14 cellular contexts compared by ENCODE assay signal in the genomic region with DNA sequence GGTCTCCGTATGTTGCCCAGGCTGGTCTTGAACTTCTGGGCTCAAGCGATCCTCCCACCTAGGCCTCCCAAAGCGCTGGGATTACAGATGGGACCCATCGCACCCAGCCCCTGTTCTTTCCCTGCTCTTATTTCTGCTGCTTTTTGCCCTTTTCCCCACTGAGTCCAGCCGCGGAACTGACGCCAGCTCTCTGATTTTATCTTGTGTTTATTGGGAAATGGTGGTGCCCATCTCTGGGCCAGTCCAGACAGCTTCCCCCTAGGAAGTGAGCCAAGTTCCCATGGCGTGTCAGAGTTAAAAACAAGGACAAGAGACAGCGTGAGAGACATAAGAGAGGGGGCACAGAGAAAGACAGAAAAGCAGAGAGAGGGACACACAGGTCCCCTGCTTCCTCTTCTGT. TPM values are rescaled to one million over a fixed set of nuclear protein-coding genes. Genes with fewer than 3 reads are reported as not detected.
DNase-seq lines count a peak whose midpoint lies in the region; ATAC-seq and TF ChIP-seq lines count a peak whose summit lies in the region.
"Not testable (repeated sequence)": the region's sequence is repeated elsewhere in the genome, so short reads cannot be mapped to it uniquely, and the experiment has no call there.
"Had no signal": no experiment of that assay in that cellular context is flagged by ENCODE, and none has a peak within 500 bp of the region (broad histone marks: within the 10 kb centered on the region; RNA-seq: fewer than 3 reads in every experiment).

No MANE protein-coding gene starts in this region.

- H3K9me3 Mint-ChIP-seq in activated CD8-positive, alpha-beta T cell treated with anti-CD3 and anti-CD28 coated beads for 36 hours; central memory CD8-positive, alpha-beta T cell: not testable (repeated sequence)

- not testable (repeated sequence) for DNase-seq in RWPE1 (ENCODE audit: low spot score); central memory CD8-positive, alpha-beta T cell (ENCODE audit: low spot score in 2 of 2)
- DNase-seq in activated CD8-positive, alpha-beta T cell treated with anti-CD3 and anti-CD28 coated beads for 36 hours = peak; percentile 0
- peak; percentile 56 for DNase-seq in cardiac septum (ENCODE audit: low spot score)
- DNase-seq in right cardiac atrium = peak; percentile 10 to 45 (median 21)
- DNase-seq in lower lobe of right lung = peak; percentile 44
- peak; percentile 25 for DNase-seq in prostate gland (ENCODE audit: low spot score)
- peak; percentile 84 for DNase-seq in ureter (ENCODE audit: low spot score)

- H3K36me3 Mint-ChIP-seq in activated CD8-positive, alpha-beta T cell treated with anti-CD3 and anti-CD28 coated beads for 36 hours (ENCODE audit: low read depth); central memory CD8-positive, alpha-beta T cell (ENCODE audit: insufficient read depth): not testable (repeated sequence)

- H3K27ac Mint-ChIP-seq in activated CD8-positive, alpha-beta T cell treated with anti-CD3 and anti-CD28 coated beads for 36 hours = not testable (repeated sequence)
- H3K27ac Mint-ChIP-seq in central memory CD8-positive, alpha-beta T cell (ENCODE audit: low read depth) = peak overlapping the region; percentile 79

- not testable (repeated sequence) for TF ChIP-seq POLR2A in prostate gland (IDR thresholded peaks at IDR 0.05)

- H3K4me1 ChIP-seq in right cardiac atrium (ENCODE audit: control insufficient read depth, insufficient read depth, low read length); lower lobe of right lung; prostate gland (replicated peaks): not testable (repeated sequence)

- WGBS in right cardiac atrium = 59% methylated on average over 4 of the region's 9 CpGs
- WGBS in prostate gland = no CpG with 5 or more reads among the region's 9 CpGs

- H3K36me3 ChIP-seq in lower lobe of right lung, prostate gland: not testable (repeated sequence)

- not testable (repeated sequence) for H3K9me3 ChIP-seq in right cardiac atrium (ENCODE audit: control insufficient read depth, low read length); lower lobe of right lung; prostate gland

- H3K27me3 Mint-ChIP-seq in activated CD8-positive, alpha-beta T cell treated with anti-CD3 and anti-CD28 coated beads for 36 hours; central memory CD8-positive, alpha-beta T cell: not testable (repeated sequence)

- intact Hi-C loops in activated CD8-positive, alpha-beta T cell treated with anti-CD3 and anti-CD28 coated beads for 36 hours (cut with micrococcal nuclease); cardiac septum (cut with DNase I); right cardiac atrium (cut with DNase I); lower lobe of right lung (cut with DNase I); prostate gland (cut with DNase I): not testable (repeated sequence)

- not testable (repeated sequence) for H3K27me3 ChIP-seq in right cardiac atrium (ENCODE audit: control insufficient read depth, insufficient read depth); lower lobe of right lung (ENCODE audit: low read depth); prostate gland (replicated peaks; ENCODE audit: insufficient read depth)

- not testable (repeated sequence) for H3K4me3 ChIP-seq in right cardiac atrium (ENCODE audit: low read length); lower lobe of right lung; prostate gland

- not testable (repeated sequence) for TF ChIP-seq CTCF in RWPE1 (conservative IDR thresholded peaks at IDR 0.05; ENCODE audit: low read depth); activated CD8-positive, alpha-beta T cell treated with anti-CD3 and anti-CD28 coated beads for 36 hours (IDR thresholded peaks at IDR 0.05); lower lobe of right lung (IDR thresholded peaks at IDR 0.05); prostate gland (IDR thresholded peaks at IDR 0.05)

- peak overlapping the region; percentile 42; the same call in 1 of the 2 replicates for H3K27ac ChIP-seq in RWPE1
- H3K27ac ChIP-seq in right cardiac atrium (ENCODE audit: low read length); lower lobe of right lung; prostate gland: not testable (repeated sequence)

- H3K4me3 Mint-ChIP-seq in activated CD8-positive, alpha-beta T cell treated with anti-CD3 and anti-CD28 coated beads for 36 hours; central memory CD8-positive, alpha-beta T cell: not testable (repeated sequence)

- not testable (repeated sequence) for ATAC-seq in activated CD8-positive, alpha-beta T cell treated with anti-CD3 and anti-CD28 coated beads for 36 hours; central memory CD8-positive, alpha-beta T cell (replicated peaks; ENCODE audit: extremely low read depth, poor library complexity, severe bottlenecking); right cardiac atrium
- peak; percentile 29 to 46 for ATAC-seq in lower lobe of right lung

- CTCF ChIA-PET in RWPE1 (lab: Yijun Ruan, JAX); activated CD8-positive, alpha-beta T cell treated with anti-CD3 and anti-CD28 coated beads for 36 hours (lab: Charles Lee): not testable (repeated sequence)

- not testable (repeated sequence) for H3K4me1 Mint-ChIP-seq in activated CD8-positive, alpha-beta T cell treated with anti-CD3 and anti-CD28 coated beads for 36 hours (ENCODE audit: low read depth); central memory CD8-positive, alpha-beta T cell

- POLR2A ChIA-PET in RWPE1 (lab: Yijun Ruan, JAX; ENCODE audit: low non-redundant PET); activated CD8-positive, alpha-beta T cell treated with anti-CD3 and anti-CD28 coated beads for 36 hours (lab: Charles Lee): not testable (repeated sequence)

RNA-seq across cellular contexts. Expression of gene UPK3BL1, which starts 12.0 kb away (rescaled TPM):
- 10 to 100 TPM; 23.8 to 27.8 TPM for total RNA-seq in activated CD8-positive, alpha-beta T cell treated with anti-CD3 and anti-CD28 coated beads for 36 hours
- total RNA-seq in cardiac septum (10.3 TPM), right cardiac atrium (10 to 100 TPM in 2 of 4 donors, 1 to 10 TPM in 2; 5.1 to 22.6 (median 9.9) TPM), lower lobe of right lung (35.5 TPM), prostate gland (100 to 1,000 TPM in 1 of 2 donors, 10 to 100 TPM in 1; 63.2 to 125 TPM), ureter (292 TPM)
- 24.2 TPM for polyA plus RNA-seq in right cardiac atrium

RNA-seq across cellular contexts. Expression of gene RASA4, which starts 14.1 kb away (rescaled TPM):
- 10 to 100 TPM; 92.6 to 95.1 TPM for total RNA-seq in activated CD8-positive, alpha-beta T cell treated with anti-CD3 and anti-CD28 coated beads for 36 hours
- 40.9 TPM for total RNA-seq in cardiac septum
- 10 to 100 TPM; 10.5 to 27.2 (median 22.7) TPM for total RNA-seq in right cardiac atrium
- 14.2 TPM for polyA plus RNA-seq in right cardiac atrium
- total RNA-seq in lower lobe of right lung = 47.1 TPM
- 10 to 100 TPM; 10.5 to 59.6 TPM for total RNA-seq in prostate gland
- 76.5 TPM for total RNA-seq in ureter

RNA-seq across cellular contexts. Expression of gene SPDYE2B, which starts 19.5 kb away (rescaled TPM):
- total RNA-seq in activated CD8-positive, alpha-beta T cell treated with anti-CD3 and anti-CD28 coated beads for 36 hours = not detected
- total RNA-seq in cardiac septum (not detected), right cardiac atrium (not detected), lower lobe of right lung (not detected), prostate gland (not detected), ureter (not detected)
- polyA plus RNA-seq in right cardiac atrium = not detected
- total RNA-seq: A172; Calu3; CD4-positive, alpha-beta T cell; Daoy; H1; HT-29 had no signal
- polyA plus RNA-seq: H1 had no signal

RNA-seq across cellular contexts. Expression of gene POLR2J2, which starts 40.8 kb away (rescaled TPM):
- 10 to 100 TPM; 13.2 to 13.8 TPM for total RNA-seq in activated CD8-positive, alpha-beta T cell treated with anti-CD3 and anti-CD28 coated beads for 36 hours
- total RNA-seq in cardiac septum (6.5 TPM), right cardiac atrium (1 to 10 TPM; 3.5 to 5.1 (median 4.1) TPM), lower lobe of right lung (14.8 TPM), prostate gland (1 to 10 TPM in 1 of 2 donors, under 1 TPM in 1; 0.18 to 6.6 TPM), ureter (17.3 TPM)
- 2.8 TPM for polyA plus RNA-seq in right cardiac atrium

RNA-seq across cellular contexts. Expression of gene POLR2J3, which starts 58.2 kb away (rescaled TPM):
- total RNA-seq in activated CD8-positive, alpha-beta T cell treated with anti-CD3 and anti-CD28 coated beads for 36 hours = 10 to 100 TPM; 38.0 to 40.5 TPM
- 18.9 TPM for total RNA-seq in cardiac septum
- 10 to 100 TPM; 10.2 to 17.3 (median 12.3) TPM for total RNA-seq in right cardiac atrium
- polyA plus RNA-seq in right cardiac atrium = 54.8 TPM
- 58.1 TPM for total RNA-seq in lower lobe of right lung
- total RNA-seq in prostate gland = 10 to 100 TPM; 11.5 to 16.6 TPM
- total RNA-seq in ureter = 64.3 TPM
